8 cellular contexts compared by ENCODE assay signal in genomic region chr5:54311178-54311811, GRCh38. TPM values are rescaled to one million over a fixed set of nuclear protein-coding genes. Genes with fewer than 3 reads are reported as not detected.
A peak's percentile ranks its signal among the peaks of the same experiment; 100 is the strongest.
DNase-seq lines count a peak whose midpoint lies in the region; ATAC-seq, FAIRE-seq and TF ChIP-seq lines count a peak whose summit lies in the region.

No MANE protein-coding gene starts in this region.

- peak; percentile 19 for DNase-seq in GM13976 (ENCODE audit: low spot score)
- DNase-seq in MG63: no peak
- DNase-seq in brain microvascular endothelial cell: peak; percentile 7
- DNase-seq in left kidney (ENCODE audit: low read depth, low spot score): peak; percentile 64
- peak; percentile 40 for DNase-seq in superior temporal gyrus (ENCODE audit: extremely low spot score)
- DNase-seq in GM12891 (ENCODE audit: insufficient read length, low spot score): no peak

- H3K9me3 ChIP-seq in MG63: no peaks in the 10 kb centered on the region

- H3K4me3 ChIP-seq in MG63 (peak overlapping the region; percentile 70), brain microvascular endothelial cell (ENCODE audit: low read depth, low read length) (peak overlapping the region; percentile 76)

- peak overlapping the region; percentile 52 for H3K27ac ChIP-seq in brain microvascular endothelial cell

- H3K27me3 ChIP-seq in MG63 (no peaks in the 10 kb centered on the region; the same call in 1 of the 2 replicates), brain microvascular endothelial cell (replicated peaks) (no peaks in the 10 kb centered on the region)

- ATAC-seq in HG03439 (IDR thresholded peaks at IDR 0.05; ENCODE audit: unreplicated experiment) (no peak), HG03039 (IDR thresholded peaks at IDR 0.05; ENCODE audit: unreplicated experiment) (no peak)

- TF ChIP-seq CTCF in GM13976 (IDR thresholded peaks at IDR 0.05; ENCODE audit: borderline replicate concordance, control extremely low read depth, extremely low read depth, insufficient read depth, missing control alignments) (no peak), brain microvascular endothelial cell (IDR thresholded peaks at IDR 0.05; ENCODE audit: low read depth, low read length, missing control alignments) (no peak)

- in situ Hi-C loops in GM13976 (cut with MboI; ENCODE audit: low sequenced_read_pairs, unreplicated experiment) (no loop called here), brain microvascular endothelial cell (cut with HindIII; ENCODE audit: low pct_ligation_motif_present, low sequenced_read_pairs) (no loop called here)

- no peak for FAIRE-seq in GM12891 (lab: Jason Lieb, UNC)

- TF ChIP-seq POLR2A in GM12891 (IDR thresholded peaks at IDR 0.05; ENCODE audit: low read depth, low read length): no peak

- H3K36me3 ChIP-seq in MG63: no peaks in the 10 kb centered on the region
- no peaks in the 10 kb centered on the region for H3K36me3 ChIP-seq in brain microvascular endothelial cell (replicated peaks)

TF ChIP-seq in GM12891, 5 proteins besides CTCF, POLR2A, EP300 and RAD21:
- TF ChIP-seq POLR2AphosphoS5 (IDR thresholded peaks at IDR 0.05; ENCODE audit: low read depth, low read length) (no peak), POU2F2 (IDR thresholded peaks at IDR 0.05; ENCODE audit: low read depth, low read length) (no peak), TAF1 (IDR thresholded peaks at IDR 0.05; ENCODE audit: low read depth, low read length) (no peak), PAX5 (IDR thresholded peaks at IDR 0.05; ENCODE audit: insufficient read depth, low read length, severe bottlenecking) (no peak), SPI1 (IDR thresholded peaks at IDR 0.05; ENCODE audit: low read depth, low read length) (no peak)

RNA-seq across cellular contexts. Expression of gene ARL15, which starts 0.9 kb away (rescaled TPM):
- total RNA-seq in MG63 (2014; rRNA removed; shearing (Covaris generic); ENCODE audit: low replicate concordance): 2.2 and 5.8 TPM in 2 replicates
- polyA plus RNA-seq in GM12891 (2012; ENCODE audit: low read depth, missing spikeins): 2.5 TPM

Comparison
In these comparisons a context has a peak if more than half of its experiments do, and no peak if none do; other contexts are left out.
1. DNase-seq: peak in GM13976 (single experiment), brain microvascular endothelial cell (single experiment), left kidney (single experiment) and superior temporal gyrus (single experiment); none in MG63 (single experiment) and GM12891 (single experiment).